In genomic region chr2:217951091-217951490, GRCh38 we compare ENCODE assay signal across 1 cellular context.
TF ChIP-seq lines count a peak whose summit lies in the region.

No MANE protein-coding gene starts in this region.

TF ChIP-seq in A549, 52 proteins besides CTCF, POLR2A, EP300 and RAD21 (continued from another document):
- TF ChIP-seq NFE2L2 (conservative IDR thresholded peaks at IDR 0.05; ENCODE audit: low read length), result no peak
- TF ChIP-seq RFX5 (IDR thresholded peaks at IDR 0.05), result no peak
- no peak for TF ChIP-seq ZC3H11A (IDR thresholded peaks at IDR 0.05)
- TF ChIP-seq MAFK (IDR thresholded peaks at IDR 0.05; ENCODE audit: partially characterized antibody), result no peak
- TF ChIP-seq, protein P1, sequence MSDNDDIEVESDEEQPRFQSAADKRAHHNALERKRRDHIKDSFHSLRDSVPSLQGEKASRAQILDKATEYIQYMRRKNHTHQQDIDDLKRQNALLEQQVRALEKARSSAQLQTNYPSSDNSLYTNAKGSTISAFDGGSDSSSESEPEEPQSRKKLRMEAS (IDR thresholded peaks at IDR 0.05), result no peak
- TF ChIP-seq CHD2 (IDR thresholded peaks at IDR 0.05; ENCODE audit: low read length, partially characterized antibody), result no peak
- no peak for TF ChIP-seq EHMT2 (IDR thresholded peaks at IDR 0.05; ENCODE audit: low read depth)
- TF ChIP-seq, protein P2, sequence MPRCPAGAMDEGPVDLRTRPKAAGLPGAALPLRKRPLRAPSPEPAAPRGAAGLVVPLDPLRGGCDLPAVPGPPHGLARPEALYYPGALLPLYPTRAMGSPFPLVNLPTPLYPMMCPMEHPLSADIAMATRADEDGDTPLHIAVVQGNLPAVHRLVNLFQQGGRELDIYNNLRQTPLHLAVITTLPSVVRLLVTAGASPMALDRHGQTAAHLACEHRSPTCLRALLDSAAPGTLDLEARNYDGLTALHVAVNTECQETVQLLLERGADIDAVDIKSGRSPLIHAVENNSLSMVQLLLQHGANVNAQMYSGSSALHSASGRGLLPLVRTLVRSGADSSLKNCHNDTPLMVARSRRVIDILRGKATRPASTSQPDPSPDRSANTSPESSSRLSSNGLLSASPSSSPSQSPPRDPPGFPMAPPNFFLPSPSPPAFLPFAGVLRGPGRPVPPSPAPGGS (IDR thresholded peaks at IDR 0.05), result no peak
- no peak for TF ChIP-seq RCOR1 (IDR thresholded peaks at IDR 0.05; ENCODE audit: low read depth, low read length)
- no peak for TF ChIP-seq HDAC2 (IDR thresholded peaks at IDR 0.05)
- TF ChIP-seq KDM1A (IDR thresholded peaks at IDR 0.05; ENCODE audit: low read depth), result no peak
- TF ChIP-seq SREBF2 (IDR thresholded peaks at IDR 0.05), result no peak
- TF ChIP-seq MAZ (IDR thresholded peaks at IDR 0.05; ENCODE audit: borderline replicate concordance, low read depth, low read length), result no peak
- no peak for TF ChIP-seq TFCP2L1 (CRISPR knock-in tag; IDR thresholded peaks at IDR 0.05)
- TF ChIP-seq ESRRA (IDR thresholded peaks at IDR 0.05; ENCODE audit: borderline replicate concordance, low read length), result no peak
- no peak for TF ChIP-seq KDM5A (IDR thresholded peaks at IDR 0.05)
- no peak for TF ChIP-seq HES2 (IDR thresholded peaks at IDR 0.05)
